Comparison of ENCODE assay signal across 35 cellular contexts in the genomic region with DNA sequence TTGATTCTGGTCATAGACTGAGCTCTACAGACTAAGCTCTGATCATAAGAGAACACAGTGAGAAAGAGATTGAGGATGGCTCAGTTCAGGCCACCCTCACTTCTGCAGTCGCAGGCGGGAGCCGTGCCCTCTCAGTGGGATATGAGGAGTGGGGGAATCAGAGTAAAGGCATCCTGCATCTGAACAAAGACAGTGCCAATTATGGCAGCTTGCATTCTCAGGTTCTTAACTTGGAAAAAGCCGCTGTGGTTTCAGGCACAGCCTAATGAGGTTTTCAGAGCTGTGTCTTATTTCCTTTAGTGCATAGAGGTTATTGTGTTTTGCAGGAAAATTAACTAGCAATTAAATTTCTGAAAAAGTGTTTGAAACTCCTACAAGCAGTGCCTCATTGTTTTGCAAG.
"Had no signal": no experiment of that assay in that cellular context is flagged by ENCODE, and none has a peak within 500 bp of the region (broad histone marks: within the 10 kb centered on the region; RNA-seq: fewer than 3 reads in every experiment).

No MANE protein-coding gene starts in this region.

- DNase-seq: activated CD4-positive, alpha-beta memory T cell treated with anti-CD3 and anti-CD28 coated beads, Interleukin-2, amount 10 ng/mL, durations not matched to agents 7 days and 5 days; activated CD4-positive, alpha-beta T cell treated with anti-CD3 and anti-CD28 coated beads for 1 hour; activated CD4-positive, alpha-beta T cell treated with anti-CD3 and anti-CD28 coated beads for 48 hours; activated CD4-positive, CD25-positive, alpha-beta regulatory T cell; activated CD8-positive, alpha-beta memory T cell treated with anti-CD3 and anti-CD28 coated beads for 24 hours; activated CD8-positive, alpha-beta memory T cell treated with anti-CD3 and anti-CD28 coated beads, Interleukin-2, amount 10 ng/mL, durations not matched to agents 7 days and 5 days; activated CD8-positive, alpha-beta memory T cell treated with anti-CD3 and anti-CD28 coated beads, Interleukin-2, amount 50 U/mL, for 48 hours; activated effector memory CD4-positive, alpha-beta T cell treated with Interleukin-2 at 50 U/mL for 16 hours; activated naive CD4-positive, alpha-beta T cell treated with anti-CD3 and anti-CD28 coated beads, Interleukin-2, amount 10 ng/mL, durations not matched to agents 7 days and 5 days; activated naive CD8-positive, alpha-beta T cell treated with anti-CD3 and anti-CD28 coated beads for 36 hours; activated T-cell treated with anti-CD3 and anti-CD28 coated beads, Interleukin-2, amount 50 U/mL, for 48 hours; brain microvascular endothelial cell; central memory CD4-positive, alpha-beta T cell; Kasumi-1; KG1; MG63; NCI-H1048; NCI-H1105 treated with DMSO at 0.1 percent for 48 hours; NCI-H1694; NCI-H1930; NCI-H2081 treated with DMSO at 0.1 percent for 48 hours; NCI-H2171; NCI-H226; NCI-H446 treated with DMSO at 0.1 percent for 48 hours; NCI-H748 treated with DMSO at 0.1 percent for 48 hours; NK-92 treated with Interleukin-12 subunit alpha and Interleukin-12 subunit beta, amount 100 ng/mL, for 24 hours; PC-9; SIG-M5; SW 1271; T-helper 1 cell; T-helper 2 cell; T-helper 9 cell had no signal

- ATAC-seq: activated CD8-positive, alpha-beta memory T cell treated with anti-CD3 and anti-CD28 coated beads, Interleukin-2, amount 10 ng/mL, durations not matched to agents 7 days and 5 days; SK-N-SH treated with all-trans-retinoic acid at 6 μM for 48 hours had no signal

- H3K4me3 ChIP-seq: MG63, PC-9 had no signal

- H3K4me3 Mint-ChIP-seq: activated CD4-positive, alpha-beta memory T cell treated with anti-CD3 and anti-CD28 coated beads, Interleukin-2, amount 10 ng/mL, durations not matched to agents 7 days and 5 days; activated CD8-positive, alpha-beta memory T cell treated with anti-CD3 and anti-CD28 coated beads, Interleukin-2, amount 10 ng/mL, durations not matched to agents 7 days and 5 days; activated naive CD4-positive, alpha-beta T cell treated with anti-CD3 and anti-CD28 coated beads, Interleukin-2, amount 10 ng/mL, durations not matched to agents 7 days and 5 days; activated naive CD8-positive, alpha-beta T cell treated with anti-CD3 and anti-CD28 coated beads for 36 hours had no signal

- H3K4me1 Mint-ChIP-seq: activated CD4-positive, alpha-beta memory T cell treated with anti-CD3 and anti-CD28 coated beads, Interleukin-2, amount 10 ng/mL, durations not matched to agents 7 days and 5 days; activated CD8-positive, alpha-beta memory T cell treated with anti-CD3 and anti-CD28 coated beads, Interleukin-2, amount 10 ng/mL, durations not matched to agents 7 days and 5 days; activated naive CD4-positive, alpha-beta T cell treated with anti-CD3 and anti-CD28 coated beads, Interleukin-2, amount 10 ng/mL, durations not matched to agents 7 days and 5 days; activated naive CD8-positive, alpha-beta T cell treated with anti-CD3 and anti-CD28 coated beads for 36 hours had no signal

- H3K27ac Mint-ChIP-seq: activated CD4-positive, alpha-beta memory T cell treated with anti-CD3 and anti-CD28 coated beads, Interleukin-2, amount 10 ng/mL, durations not matched to agents 7 days and 5 days; activated CD8-positive, alpha-beta memory T cell treated with anti-CD3 and anti-CD28 coated beads, Interleukin-2, amount 10 ng/mL, durations not matched to agents 7 days and 5 days; activated naive CD4-positive, alpha-beta T cell treated with anti-CD3 and anti-CD28 coated beads, Interleukin-2, amount 10 ng/mL, durations not matched to agents 7 days and 5 days; activated naive CD8-positive, alpha-beta T cell treated with anti-CD3 and anti-CD28 coated beads for 36 hours had no signal

- H3K36me3 ChIP-seq: brain microvascular endothelial cell, MG63, WERI-Rb-1 had no signal

- H3K27me3 ChIP-seq: brain microvascular endothelial cell, MG63 had no signal

- H3K36me3 Mint-ChIP-seq: activated CD8-positive, alpha-beta memory T cell treated with anti-CD3 and anti-CD28 coated beads, Interleukin-2, amount 10 ng/mL, durations not matched to agents 7 days and 5 days; activated naive CD4-positive, alpha-beta T cell treated with anti-CD3 and anti-CD28 coated beads, Interleukin-2, amount 10 ng/mL, durations not matched to agents 7 days and 5 days; activated naive CD8-positive, alpha-beta T cell treated with anti-CD3 and anti-CD28 coated beads for 36 hours had no signal

- H3K27ac ChIP-seq: brain microvascular endothelial cell, PC-9, RWPE1, WERI-Rb-1 had no signal

- H2AFZ ChIP-seq: PC-9 had no signal

- H3K9me3 ChIP-seq: MG63 had no signal

- H3K9me3 Mint-ChIP-seq: activated CD4-positive, alpha-beta memory T cell treated with anti-CD3 and anti-CD28 coated beads, Interleukin-2, amount 10 ng/mL, durations not matched to agents 7 days and 5 days; activated naive CD4-positive, alpha-beta T cell treated with anti-CD3 and anti-CD28 coated beads, Interleukin-2, amount 10 ng/mL, durations not matched to agents 7 days and 5 days; activated naive CD8-positive, alpha-beta T cell treated with anti-CD3 and anti-CD28 coated beads for 36 hours had no signal
